23 cellular contexts compared by ENCODE assay signal in genomic region chr9:14749738-14750137, GRCh38. TPM values are rescaled to one million over a fixed set of nuclear protein-coding genes. Genes with fewer than 3 reads are reported as not detected.
DNase-seq lines count a peak whose midpoint lies in the region; ATAC-seq and TF ChIP-seq lines count a peak whose summit lies in the region.
"Had no signal": no experiment of that assay in that cellular context is flagged by ENCODE, and none has a peak within 500 bp of the region (broad histone marks: within the 10 kb centered on the region; RNA-seq: fewer than 3 reads in every experiment).

No MANE protein-coding gene starts in this region.

- H4K20me1 ChIP-seq in BLaER1, result no peaks in the 10 kb centered on the region
- no peaks in the 10 kb centered on the region for H4K20me1 ChIP-seq in GM23338 (replicated peaks; ENCODE audit: insufficient read depth)

- H3K27me3 ChIP-seq in BLaER1, result no peaks in the 10 kb centered on the region
- H3K27me3 ChIP-seq in GM23338 (ENCODE audit: insufficient read depth), result no peaks in the 10 kb centered on the region
- no peaks in the 10 kb centered on the region for H3K27me3 ChIP-seq in iPS-20b (ENCODE audit: insufficient read depth, low read length)
- H3K27me3 ChIP-seq: brain microvascular endothelial cell, right atrium auricular region, upper lobe of right lung had no signal

- peak overlapping the region; percentile 29; the same call in 1 of the 2 replicates for H3K27ac Mint-ChIP-seq in GM23338
- H3K27ac Mint-ChIP-seq in osteocyte (ENCODE audit: unreplicated experiment), result no peak overlapping the region
- H3K27ac Mint-ChIP-seq: activated B cell treated with CpG ODN at 0.5 μM for 24 hours; activated CD8-positive, alpha-beta T cell treated with anti-CD3 and anti-CD28 coated beads for 36 hours; HFFc6 had no signal

- H3K79me2 ChIP-seq in GM23338 (replicated peaks; ENCODE audit: insufficient read depth), result no peaks in the 10 kb centered on the region

- H3K4me2 ChIP-seq in BLaER1, result peak overlapping the region; percentile 71
- H3K4me2 ChIP-seq in GM23338, result peak overlapping the region; percentile 18; the same call in 1 of the 2 replicates

- TF ChIP-seq CTCF in GM23338 (conservative IDR thresholded peaks at IDR 0.05; ENCODE audit: low read depth in 2 of 2) (no peak), osteocyte (IDR thresholded peaks at IDR 0.05) (no peak)

- H3K4me1 ChIP-seq in BLaER1 (peaks cover 25% of the 10 kb centered on the region), GM23338 (ENCODE audit: insufficient read depth) (peaks cover 10% of the 10 kb centered on the region; the same call in 1 of the 2 replicates), iPS-20b (ENCODE audit: insufficient read depth, low read length) (peaks cover 19% of the 10 kb centered on the region; the same call in 1 of the 2 replicates)
- H3K4me1 ChIP-seq: right atrium auricular region, upper lobe of right lung had no signal

- ATAC-seq in GM23338 (peak; percentile 30; the same call in 2 of the 3 replicates), HG02571 (IDR thresholded peaks at IDR 0.05; ENCODE audit: unreplicated experiment) (no peak)
- ATAC-seq: activated CD8-positive, alpha-beta T cell treated with anti-CD3 and anti-CD28 coated beads for 36 hours; upper lobe of right lung had no signal

- peaks cover 4% of the 10 kb centered on the region for H3K27me3 Mint-ChIP-seq in GM23338 (ENCODE audit: insufficient read depth, low read depth, poor library complexity)
- H3K27me3 Mint-ChIP-seq in osteocyte (ENCODE audit: unreplicated experiment), result peaks cover 50% of the 10 kb centered on the region

- peak overlapping the region; percentile 77 for H2AFZ ChIP-seq in GM23338

- H3K4me1 Mint-ChIP-seq in GM23338 (peaks cover 20% of the 10 kb centered on the region), osteocyte (ENCODE audit: unreplicated experiment) (no peaks in the 10 kb centered on the region)

- H3K9me2 ChIP-seq in GM23338 (ENCODE audit: insufficient read depth), result no peaks in the 10 kb centered on the region

- H3K27ac ChIP-seq in BLaER1 (no peak overlapping the region), GM23338 (ENCODE audit: low read depth) (no peak overlapping the region), iPS-20b (ENCODE audit: low read length) (no peak overlapping the region)
- H3K27ac ChIP-seq: brain microvascular endothelial cell, right atrium auricular region, upper lobe of right lung had no signal

- H3K9me3 ChIP-seq in BLaER1, result no peaks in the 10 kb centered on the region
- H3K9me3 ChIP-seq in iPS-20b (ENCODE audit: insufficient read depth, low read depth, low read length), result no peaks in the 10 kb centered on the region
- H3K9me3 ChIP-seq: right atrium auricular region, upper lobe of right lung had no signal

- H3K4me3 ChIP-seq in BLaER1 (no peak overlapping the region), GM23338 (no peak overlapping the region), iPS-20b (ENCODE audit: low read length) (peak overlapping the region; percentile 17; the same call in 1 of the 2 replicates)
- H3K4me3 ChIP-seq: lung, right atrium auricular region, upper lobe of right lung had no signal

- H3K36me3 Mint-ChIP-seq in GM23338 (ENCODE audit: low read depth) (no peaks in the 10 kb centered on the region), osteocyte (ENCODE audit: unreplicated experiment) (no peaks in the 10 kb centered on the region)

- no peaks in the 10 kb centered on the region; the same call in 2 of the 3 replicates for H3K9me3 Mint-ChIP-seq in GM23338
- H3K9me3 Mint-ChIP-seq in osteocyte (ENCODE audit: unreplicated experiment), result no peaks in the 10 kb centered on the region
- H3K9me3 Mint-ChIP-seq: activated B cell treated with CpG ODN at 0.5 μM for 24 hours, HFFc6 had no signal

- no peaks in the 10 kb centered on the region for H3F3A ChIP-seq in GM23338 (replicated peaks; ENCODE audit: low read depth)

- H3K4me3 Mint-ChIP-seq in GM23338 (no peak overlapping the region), osteocyte (ENCODE audit: unreplicated experiment) (no peak overlapping the region)
- H3K4me3 Mint-ChIP-seq: activated B cell treated with CpG ODN at 0.5 μM for 24 hours; activated CD8-positive, alpha-beta T cell treated with anti-CD3 and anti-CD28 coated beads for 36 hours; HFFc6 had no signal

- H3K9ac ChIP-seq in BLaER1, result no peak overlapping the region
- peak overlapping the region; percentile 24; the same call in 1 of the 2 replicates for H3K9ac ChIP-seq in iPS-20b (ENCODE audit: low read depth, low read length)

- H3K36me3 ChIP-seq in BLaER1 (no peaks in the 10 kb centered on the region), GM23338 (ENCODE audit: insufficient read depth) (no peaks in the 10 kb centered on the region), iPS-20b (ENCODE audit: insufficient read depth, low read depth, low read length) (no peaks in the 10 kb centered on the region)
- H3K36me3 ChIP-seq: brain microvascular endothelial cell, right atrium auricular region, upper lobe of right lung had no signal

- DNase-seq in GM23338 (ENCODE audit: low spot score) (peak; percentile 17), NCI-H69 (lab: John Stamatoyannopoulos, UW) (peak; percentile 84), osteocyte (ENCODE audit: extremely low spot score, unreplicated experiment) (no peak), putamen (ENCODE audit: low spot score) (no peak), NCI-H187 treated with DMSO at 0.1 percent for 48 hours (lab: John Stamatoyannopoulos, UW) (no peak)
- DNase-seq: activated B cell treated with CpG ODN at 0.5 μM for 24 hours; activated CD8-positive, alpha-beta T cell treated with anti-CD3 and anti-CD28 coated beads for 36 hours; activated effector memory CD4-positive, alpha-beta T cell treated with anti-CD3 and anti-CD28 coated beads, Interleukin-2, amount 50 U/mL, for 16 hours; activated T-cell treated with anti-CD3 and anti-CD28 coated beads for 4 hours; brain microvascular endothelial cell; GDM1; HFFc6; kidney glomerular epithelial cell; MV-4-11; NCI-H748 treated with DMSO at 0.1 percent for 48 hours; T1000; upper lobe of right lung had no signal

TF ChIP-seq in GM23338, 12 proteins besides CTCF, POLR2A, EP300 and RAD21 (continues in another document):
- no peak for TF ChIP-seq STAT1 (IDR thresholded peaks at IDR 0.05; ENCODE audit: unreplicated experiment)
- TF ChIP-seq NANOG (IDR thresholded peaks at IDR 0.05; ENCODE audit: borderline replicate concordance), result no peak
- TF ChIP-seq REST (IDR thresholded peaks at IDR 0.05; ENCODE audit: unreplicated experiment), result no peak
- TF ChIP-seq CREB1 (CRISPR knock-in tag; IDR thresholded peaks at IDR 0.05; ENCODE audit: low read depth), result no peak
- TF ChIP-seq POLR2AphosphoS5 (IDR thresholded peaks at IDR 0.05; ENCODE audit: low read depth), result no peak
- no peak for TF ChIP-seq EZH2 (IDR thresholded peaks at IDR 0.05; ENCODE audit: low read depth, unreplicated experiment)
- no peak for TF ChIP-seq JUNB (IDR thresholded peaks at IDR 0.05; ENCODE audit: unreplicated experiment)
- no peak for TF ChIP-seq EZH2phosphoT487 (IDR thresholded peaks at IDR 0.05; ENCODE audit: unreplicated experiment)
- TF ChIP-seq ETS1 (IDR thresholded peaks at IDR 0.05), result no peak

RNA-seq across cellular contexts. Expression of gene CER1, which starts 27.2 kb away (rescaled TPM):
- total RNA-seq in GM23338 (2014; rRNA removed; shearing (Covaris generic)), result 2.4 and 4.4 TPM in 2 replicates
- 0.73 and 0.90 TPM in 2 replicates for polyA plus RNA-seq in GM23338 (2016; fragmentation: Nextera tagmentation; extraction: Ambion mirVana)
- not detected in 2 replicates for total RNA-seq in osteocyte
- total RNA-seq: activated B cell treated with CpG ODN at 0.5 μM for 24 hours; activated CD8-positive, alpha-beta T cell treated with anti-CD3 and anti-CD28 coated beads for 36 hours; HFFc6; lung; myocyte; right atrium auricular region; upper lobe of right lung had no signal
- polyA plus RNA-seq: lung had no signal

RNA-seq across cellular contexts. Expression of gene ZDHHC21, which starts 56.5 kb away (rescaled TPM):
- total RNA-seq in GM23338 (2014; rRNA removed; shearing (Covaris generic)), result 9.9 and 13.5 TPM in 2 replicates
- polyA plus RNA-seq in GM23338 (2016; fragmentation: Nextera tagmentation; extraction: Ambion mirVana), result 3.3 and 4.0 TPM in 2 replicates
- 9.3 and 9.5 TPM in 2 replicates for total RNA-seq in osteocyte

Comparison
In these comparisons a context has a peak if more than half of its experiments do, and no peak if none do; other contexts are left out.
1. DNase-seq: peak in GM23338 (single experiment) and NCI-H69 (single experiment); none in osteocyte (single experiment), putamen (single experiment) and NCI-H187 treated with DMSO at 0.1 percent for 48 hours (single experiment).